Comparison of ENCODE assay signal across 8 cellular contexts in the genomic region with DNA sequence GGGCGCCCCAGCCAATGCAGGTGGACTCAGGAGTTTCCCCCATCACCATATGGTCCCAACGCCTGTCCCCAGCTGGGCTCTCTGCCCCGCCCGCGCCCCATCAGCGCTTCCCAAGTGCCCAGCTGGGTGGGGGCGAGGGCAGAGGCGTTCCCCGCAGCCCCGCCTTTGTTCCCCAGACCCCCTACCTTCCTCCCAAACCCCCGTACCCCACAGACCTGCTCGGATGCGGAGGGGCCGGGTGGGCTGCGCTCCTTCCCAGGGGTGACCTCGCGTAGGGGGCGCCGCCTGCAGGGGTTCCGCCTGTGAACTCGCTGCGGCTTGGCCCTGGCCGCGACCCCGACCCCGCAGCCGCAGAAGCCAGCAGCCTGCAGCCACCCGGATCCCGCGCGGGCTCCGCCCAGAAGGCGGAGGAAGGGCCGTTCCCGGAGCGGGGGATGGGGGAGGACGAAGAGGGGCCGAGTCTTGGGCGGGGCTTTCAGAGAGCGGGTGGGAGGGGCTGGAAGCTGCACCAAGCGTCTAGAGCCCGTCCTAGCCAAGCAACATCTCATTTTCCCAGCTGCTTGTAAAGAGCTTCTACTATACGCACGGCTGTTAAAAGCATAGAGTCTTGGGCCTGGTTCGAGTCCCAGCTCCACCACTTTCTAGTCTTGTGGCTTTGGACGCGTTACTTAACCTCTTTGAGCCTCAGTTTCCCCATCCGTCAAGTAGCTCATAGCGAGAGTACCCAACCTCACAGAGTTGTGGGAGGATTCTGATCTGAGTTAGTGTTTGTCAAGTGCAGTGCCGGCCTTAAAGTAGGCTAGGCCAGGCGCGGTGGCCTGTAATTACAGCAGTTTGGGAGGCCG. TPM values are rescaled to one million over a fixed set of nuclear protein-coding genes. Genes with fewer than 3 reads are reported as not detected.
DNase-seq lines count a peak whose midpoint lies in the region; ATAC-seq and TF ChIP-seq lines count a peak whose summit lies in the region.

A gene with protein sequence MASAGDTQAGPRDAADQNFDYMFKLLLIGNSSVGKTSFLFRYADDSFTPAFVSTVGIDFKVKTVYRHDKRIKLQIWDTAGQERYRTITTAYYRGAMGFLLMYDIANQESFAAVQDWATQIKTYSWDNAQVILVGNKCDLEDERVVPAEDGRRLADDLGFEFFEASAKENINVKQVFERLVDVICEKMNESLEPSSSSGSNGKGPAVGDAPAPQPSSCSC (minus strand): TSS at position 404 of the 845 bp plus-strand sequence. CDS start 2,258 bp downstream, outside the sequence.

- peaks cover 0 to 22% (median 6%) of the 10 kb centered on the region in 3 experiments for H3K36me3 ChIP-seq in naive thymus-derived CD4-positive, alpha-beta T cell (ENCODE audit: control insufficient read depth in 2 of 3, insufficient read depth in 3 of 3, low read length in 3 of 3)

- no peaks in the 10 kb centered on the region for H3K27me3 ChIP-seq in naive thymus-derived CD4-positive, alpha-beta T cell (ENCODE audit: control insufficient read depth in 2 of 2, insufficient read depth in 2 of 2, low read length in 2 of 2)

- H3K4me3 ChIP-seq in naive thymus-derived CD4-positive, alpha-beta T cell (ENCODE audit: low read length): peak within 1 kb of the TSS; percentile 75

- H3K27ac ChIP-seq in RWPE1: peak within 1 kb of the TSS; percentile 89
- H3K27ac ChIP-seq in naive thymus-derived CD4-positive, alpha-beta T cell (ENCODE audit: low read depth, low read length): peak within 1 kb of the TSS; percentile 63

- POLR2A ChIA-PET in RWPE1 (lab: Yijun Ruan, JAX; ENCODE audit: low non-redundant PET): interaction anchor here (0.5 kb wide), 1 partner anchor 183 kb away, joined by 5 read pairs; no protein-coding TSS in a partner anchor
- POLR2A ChIA-PET in naive thymus-derived CD4-positive, alpha-beta T cell (lab: Charles Lee): interaction anchor here (0.6 to 4.2 kb wide), 5 partner anchors 35 to 774 kb away, joined by 3 to 24 read pairs (median 4); partner anchors contain the start of genes KRI1 and SWSAP1

- no peaks in the 10 kb centered on the region for H3K27me3 Mint-ChIP-seq in activated T-helper 2 cell treated with anti-CD3 and anti-CD28 coated beads, Interferon-gamma antibody, Interleukin-2, Interleukin-4, amounts not matched to agents 10 μg/mL and 5 μg/mL and 100 μg/mL, durations not matched to agents 14 hours and 24 hours and 36 hours (ENCODE audit: low read depth)
- no peaks in the 10 kb centered on the region for H3K27me3 Mint-ChIP-seq in naive thymus-derived CD4-positive, alpha-beta T cell

- H3K36me3 Mint-ChIP-seq in activated T-helper 2 cell treated with anti-CD3 and anti-CD28 coated beads, Interferon-gamma antibody, Interleukin-2, Interleukin-4, amounts not matched to agents 10 μg/mL and 5 μg/mL and 100 μg/mL, durations not matched to agents 14 hours and 24 hours and 36 hours (ENCODE audit: low read depth): peaks cover 18% of the 10 kb centered on the region
- H3K36me3 Mint-ChIP-seq in naive thymus-derived CD4-positive, alpha-beta T cell: peaks cover 7 to 28% (median 19%) of the 10 kb centered on the region in 5 donors
- peaks cover 31% of the 10 kb centered on the region for H3K36me3 Mint-ChIP-seq in stimulated activated effector memory CD8-positive, alpha-beta T cell treated with anti-CD3 and anti-CD28 coated beads, Interleukin-12 subunit alpha, Interleukin-12 subunit beta, amount 100 ng/mL, for 72 hours

- TF ChIP-seq CTCF in RWPE1 (conservative IDR thresholded peaks at IDR 0.05; ENCODE audit: low read depth): no peak

- no peak within 1 kb of the TSS for H3K27ac Mint-ChIP-seq in activated T-helper 2 cell treated with anti-CD3 and anti-CD28 coated beads, Interferon-gamma antibody, Interleukin-2, Interleukin-4, amounts not matched to agents 10 μg/mL and 5 μg/mL and 100 μg/mL, durations not matched to agents 14 hours and 24 hours and 36 hours
- H3K27ac Mint-ChIP-seq in naive thymus-derived CD4-positive, alpha-beta T cell: peak within 1 kb of the TSS in 6 of 9 donors; percentile 46 to 86 (median 64)
- peak within 1 kb of the TSS; percentile 76 for H3K27ac Mint-ChIP-seq in stimulated activated effector memory CD8-positive, alpha-beta T cell treated with anti-CD3 and anti-CD28 coated beads, Interleukin-12 subunit alpha, Interleukin-12 subunit beta, amount 100 ng/mL, for 72 hours

- intact Hi-C loops in activated T-helper 2 cell treated with anti-CD3 and anti-CD28 coated beads, Interferon-gamma antibody, Interleukin-2, Interleukin-4, amounts not matched to agents 10 μg/mL and 5 μg/mL and 100 μg/mL, durations not matched to agents 14 hours and 24 hours and 36 hours (cut with micrococcal nuclease): loop anchor here (5.0 kb wide), 1 partner anchor 42 kb away; the partner anchor contains the start of gene TSPAN16
- intact Hi-C loops in naive thymus-derived CD4-positive, alpha-beta T cell (cut with micrococcal nuclease): loop anchor here in 1 of 2 donors (1.0 kb wide), 1 partner anchor 96 kb away; the partner anchor contains the start of genes ODAD3 and PRKCSH

- peaks cover 5 to 28% of the 10 kb centered on the region in 2 donors for H3K4me1 ChIP-seq in naive thymus-derived CD4-positive, alpha-beta T cell (ENCODE audit: control insufficient read depth in 2 of 2, insufficient read depth in 2 of 2, low read length in 2 of 2)

- peak; percentile 93 for ATAC-seq in naive thymus-derived CD4-positive, alpha-beta T cell
- ATAC-seq in stimulated activated effector memory CD8-positive, alpha-beta T cell treated with anti-CD3 and anti-CD28 coated beads, Interleukin-12 subunit alpha, Interleukin-12 subunit beta, amount 100 ng/mL, for 72 hours: peak; percentile 95

- DNase-seq in ACHN: peak; percentile 86
- peak; percentile 74 for DNase-seq in LHCN-M2 (ENCODE audit: low read depth)
- peak; percentile 96 for DNase-seq in RWPE1 (ENCODE audit: low spot score)
- peak; percentile 76 for DNase-seq in activated T-helper 2 cell treated with anti-CD3 and anti-CD28 coated beads, Interferon-gamma antibody, Interleukin-2, Interleukin-4, amounts not matched to agents 10 μg/mL and 5 μg/mL and 100 μg/mL, durations not matched to agents 14 hours and 24 hours and 36 hours (ENCODE audit: low spot score)
- DNase-seq in fibroblast of peridontal ligament (ENCODE audit: extremely low read depth): peak; percentile 85
- DNase-seq in naive thymus-derived CD4-positive, alpha-beta T cell: peak; percentile 32 to 85 (median 57)
- peak; percentile 70 to 87 for DNase-seq in stimulated activated effector memory CD8-positive, alpha-beta T cell treated with anti-CD3 and anti-CD28 coated beads, Interleukin-12 subunit alpha, Interleukin-12 subunit beta, amount 100 ng/mL, for 72 hours (ENCODE audit: low spot score in 2 of 2)

- CTCF ChIA-PET in RWPE1 (lab: Yijun Ruan, JAX): interaction anchor here (1.5 kb wide), 1 partner anchor 42 kb away, joined by 4 read pairs; no protein-coding TSS in a partner anchor
- CTCF ChIA-PET in naive thymus-derived CD4-positive, alpha-beta T cell (lab: Charles Lee): interaction anchor here (0.5 to 0.9 kb wide), 3 partner anchors 11 to 300 kb away, joined by 3 read pairs; partner anchors contain the start of gene SWSAP1

- H3K4me1 Mint-ChIP-seq in activated T-helper 2 cell treated with anti-CD3 and anti-CD28 coated beads, Interferon-gamma antibody, Interleukin-2, Interleukin-4, amounts not matched to agents 10 μg/mL and 5 μg/mL and 100 μg/mL, durations not matched to agents 14 hours and 24 hours and 36 hours (ENCODE audit: low read depth): peaks cover 22% of the 10 kb centered on the region
- H3K4me1 Mint-ChIP-seq in naive thymus-derived CD4-positive, alpha-beta T cell: peaks cover 0 to 35% (median 28%) of the 10 kb centered on the region in 7 donors
- H3K4me1 Mint-ChIP-seq in stimulated activated effector memory CD8-positive, alpha-beta T cell treated with anti-CD3 and anti-CD28 coated beads, Interleukin-12 subunit alpha, Interleukin-12 subunit beta, amount 100 ng/mL, for 72 hours: peaks cover 19% of the 10 kb centered on the region

- H3K9me3 ChIP-seq in naive thymus-derived CD4-positive, alpha-beta T cell (ENCODE audit: control insufficient read depth in 2 of 3, low read length in 3 of 3): no peaks in the 10 kb centered on the region

- peak within 1 kb of the TSS; percentile 84 for H3K4me3 Mint-ChIP-seq in activated T-helper 2 cell treated with anti-CD3 and anti-CD28 coated beads, Interferon-gamma antibody, Interleukin-2, Interleukin-4, amounts not matched to agents 10 μg/mL and 5 μg/mL and 100 μg/mL, durations not matched to agents 14 hours and 24 hours and 36 hours (ENCODE audit: low read depth)
- peak within 1 kb of the TSS; percentile 75 to 88 (median 80) for H3K4me3 Mint-ChIP-seq in naive thymus-derived CD4-positive, alpha-beta T cell
- H3K4me3 Mint-ChIP-seq in stimulated activated effector memory CD8-positive, alpha-beta T cell treated with anti-CD3 and anti-CD28 coated beads, Interleukin-12 subunit alpha, Interleukin-12 subunit beta, amount 100 ng/mL, for 72 hours: peak within 1 kb of the TSS; percentile 79

- in situ Hi-C loops in ACHN (cut with HindIII; ENCODE audit: low pct_ligation_motif_present, low pct_unique_long_range_greater_than_20kb, low sequenced_read_pairs): no loop called here

- TF ChIP-seq POLR2A in GM19099 (IDR thresholded peaks at IDR 0.05; ENCODE audit: extremely low read depth, insufficient read length, low read depth): peak; percentile 71

- H3K9me3 Mint-ChIP-seq in activated T-helper 2 cell treated with anti-CD3 and anti-CD28 coated beads, Interferon-gamma antibody, Interleukin-2, Interleukin-4, amounts not matched to agents 10 μg/mL and 5 μg/mL and 100 μg/mL, durations not matched to agents 14 hours and 24 hours and 36 hours: no peaks in the 10 kb centered on the region
- peaks cover 0 to 1% (median 0%) of the 10 kb centered on the region in 11 donors for H3K9me3 Mint-ChIP-seq in naive thymus-derived CD4-positive, alpha-beta T cell
- no peaks in the 10 kb centered on the region for H3K9me3 Mint-ChIP-seq in stimulated activated effector memory CD8-positive, alpha-beta T cell treated with anti-CD3 and anti-CD28 coated beads, Interleukin-12 subunit alpha, Interleukin-12 subunit beta, amount 100 ng/mL, for 72 hours

RNA-seq across cellular contexts. Expression of the gene that starts here (rescaled TPM):
- total RNA-seq in LHCN-M2 (2014; rRNA removed): 1.3 and 1.5 TPM in 2 replicates
- polyA plus RNA-seq in LHCN-M2 (2012): 0.51 TPM
- 9.3 and 11.6 TPM in 2 replicates for total RNA-seq in activated T-helper 2 cell treated with anti-CD3 and anti-CD28 coated beads, Interferon-gamma antibody, Interleukin-2, Interleukin-4, amounts not matched to agents 10 μg/mL and 5 μg/mL and 100 μg/mL, durations not matched to agents 14 hours and 24 hours and 36 hours
- 10 to 100 TPM in 2 of 5 experiments, 1 to 10 TPM in 3; 7.4 to 38.2 (median 8.8) TPM for total RNA-seq in naive thymus-derived CD4-positive, alpha-beta T cell
- 1 to 10 TPM; 1.4 to 2.3 TPM for polyA plus RNA-seq in naive thymus-derived CD4-positive, alpha-beta T cell

Comparison
In these comparisons a context has a peak if more than half of its experiments do, and no peak if none do; other contexts are left out.
1. Peak in every context shown above with its lines: DNase-seq, ATAC-seq, H3K4me3 ChIP-seq and H3K27ac ChIP-seq.